In the genomic region with DNA sequence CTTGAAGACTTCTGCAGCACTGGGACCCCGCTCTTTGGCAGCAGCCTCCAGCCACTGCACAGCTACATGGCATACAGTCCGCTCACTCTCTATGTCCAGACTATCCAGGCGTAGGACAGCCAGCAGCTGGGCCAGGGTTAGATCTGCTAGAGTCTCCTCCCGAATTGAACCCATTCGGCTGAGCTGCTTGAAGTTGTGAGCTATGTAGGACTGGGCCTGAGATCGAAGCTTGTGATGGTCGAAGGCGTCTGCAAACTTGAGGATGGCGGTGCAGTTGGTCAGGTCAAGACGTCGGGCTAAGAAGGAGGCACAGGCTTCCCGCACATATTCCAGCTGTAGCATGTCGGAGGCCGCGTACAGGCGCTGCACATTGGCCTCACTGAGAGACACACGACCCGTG, we compare ENCODE assay signal across 10 cellular contexts. TPM values are rescaled to one million over a fixed set of nuclear protein-coding genes. Genes with fewer than 3 reads are reported as not detected.
DNase-seq lines count a peak whose midpoint lies in the region; ATAC-seq and TF ChIP-seq lines count a peak whose summit lies in the region.
"Had no signal": no experiment of that assay in that cellular context is flagged by ENCODE, and none has a peak within 500 bp of the region (broad histone marks: within the 10 kb centered on the region; RNA-seq: fewer than 3 reads in every experiment).

No MANE protein-coding gene starts in this region.

- H3K36me3 ChIP-seq in DOHH2 (ENCODE audit: control insufficient read depth, low read length) (peaks cover 24% of the 10 kb centered on the region), SJCRH30 (0 out of 2 replicates have a peak, but pooled peaks cover 2% of the 10 kb centered on the region), esophagus (ENCODE audit: control insufficient read depth in 2 of 2, insufficient read depth in 2 of 2, low read length in 1 of 2) (no peaks in the 10 kb centered on the region), psoas muscle (ENCODE audit: insufficient read depth in 1 of 2, low read depth in 1 of 2) (peaks cover 0 to 4% of the 10 kb centered on the region in 2 donors)

- H3K9me3 ChIP-seq in DOHH2 (ENCODE audit: control insufficient read depth, insufficient read depth, low read length) (peaks cover 7% of the 10 kb centered on the region; the same call in 1 of the 2 replicates), SJCRH30 (replicated peaks) (0 out of 2 replicates have a peak, but pooled peaks cover 4% of the 10 kb centered on the region), esophagus (ENCODE audit: control insufficient read depth in 2 of 2, insufficient read depth in 1 of 2, low read depth in 1 of 2, low read length in 1 of 2) (no peaks in the 10 kb centered on the region), psoas muscle (no peaks in the 10 kb centered on the region)

- no peaks in the 10 kb centered on the region for H4K20me1 ChIP-seq in DOHH2 (ENCODE audit: control insufficient read depth, insufficient read depth, low read depth, low read length)

- TF ChIP-seq CTCF in DOHH2 (IDR thresholded peaks at IDR 0.05; ENCODE audit: low read depth, low read length, poor library complexity, severe bottlenecking) (no peak), psoas muscle (IDR thresholded peaks at IDR 0.05) (no peak)

- H3F3A ChIP-seq in DOHH2 (ENCODE audit: control insufficient read depth, insufficient read depth) = no peaks in the 10 kb centered on the region

- H3K27me3 ChIP-seq in DOHH2 (ENCODE audit: control insufficient read depth, low read length) = no peaks in the 10 kb centered on the region
- no peaks in the 10 kb centered on the region for H3K27me3 ChIP-seq in SJCRH30
- no peaks in the 10 kb centered on the region for H3K27me3 ChIP-seq in esophagus (ENCODE audit: control insufficient read depth in 1 of 2, insufficient read depth in 2 of 2, low read length in 2 of 2)
- no peaks in the 10 kb centered on the region for H3K27me3 ChIP-seq in psoas muscle (ENCODE audit: insufficient read depth in 3 of 3, low read length in 2 of 3)

- WGBS in esophagus, 2 donors = 95 to 98% methylated on average over 17 to 18 of the region's 18 CpGs
- WGBS in psoas muscle, 3 donors = 91 to 97% (median 95%) methylated on average over 18 of the region's 18 CpGs

- H3K79me2 ChIP-seq in DOHH2 (ENCODE audit: control insufficient read depth, low read length) = peaks cover 16% of the 10 kb centered on the region

- intact Hi-C loops in psoas muscle (cut with DNase I) = loop anchor here (5.0 kb wide), 2 partner anchors 119 to 131 kb away; partner anchors contain the start of genes NAA16 (in 1 of the 2) and WBP4 (in 1 of the 2)

- no peaks in the 10 kb centered on the region for H3K9me2 ChIP-seq in DOHH2 (replicated peaks; ENCODE audit: control insufficient read depth, low read length)

- ATAC-seq in psoas muscle = no peak
- ATAC-seq in HG02870 (IDR thresholded peaks at IDR 0.05; ENCODE audit: unreplicated experiment) = no peak
- no peak for ATAC-seq in HG02678 (IDR thresholded peaks at IDR 0.05; ENCODE audit: unreplicated experiment)
- ATAC-seq in HG03108 (IDR thresholded peaks at IDR 0.05; ENCODE audit: unreplicated experiment) = no peak
- ATAC-seq in GM21515 (IDR thresholded peaks at IDR 0.05; ENCODE audit: unreplicated experiment) = no peak

- H3K27ac ChIP-seq in DOHH2 (ENCODE audit: low read depth, low read length) = no peak overlapping the region
- H3K27ac ChIP-seq in SJCRH30 = peak overlapping the region; percentile 81; the same call in 1 of the 2 replicates
- no peak overlapping the region for H3K27ac ChIP-seq in esophagus (ENCODE audit: low read depth in 2 of 2, low read length in 1 of 2)
- H3K27ac ChIP-seq in psoas muscle = peak overlapping the region; percentile 87
- H3K27ac ChIP-seq: SK-N-MC had no signal

- H3K4me3 ChIP-seq in DOHH2 (ENCODE audit: low read length) = peak overlapping the region; percentile 77
- peak overlapping the region; percentile 64 for H3K4me3 ChIP-seq in SJCRH30
- H3K4me3 ChIP-seq in esophagus (ENCODE audit: low read depth in 1 of 2, low read length in 2 of 2) = peak overlapping the region; percentile 65 to 77
- H3K4me3 ChIP-seq in psoas muscle = peak overlapping the region; percentile 93

- H3K4me1 ChIP-seq in DOHH2 (ENCODE audit: control insufficient read depth, low read length) (peaks cover 45% of the 10 kb centered on the region), SJCRH30 (no peaks in the 10 kb centered on the region), esophagus (ENCODE audit: control insufficient read depth in 2 of 2, insufficient read depth in 2 of 2, low read length in 1 of 2) (peaks cover 0 to 8% of the 10 kb centered on the region in 2 donors), psoas muscle (peaks cover 19% of the 10 kb centered on the region)

- H3K4me2 ChIP-seq in DOHH2 (ENCODE audit: low read length) = peak overlapping the region; percentile 65

- no peak for DNase-seq in SJCRH30
- DNase-seq in psoas muscle = no peak
- DNase-seq: stimulated activated CD4-positive, alpha-beta T cell treated with anti-CD3 and anti-CD28 coated beads, Interleukin-2, amount 100 ng/mL, for 24 hours had no signal

RNA-seq across cellular contexts. Expression of gene KBTBD7, which starts 0.9 kb away (rescaled TPM):
- 13.8 and 14.7 TPM in 2 replicates for total RNA-seq in SJCRH30 (2014; rRNA removed; shearing (Covaris generic))
- polyA plus RNA-seq in esophagus (1 to 10 TPM; 1.4 to 1.8 TPM), psoas muscle (1 to 10 TPM; 1.1 to 5.9 (median 1.3) TPM)
- total RNA-seq in psoas muscle = 1 to 10 TPM; 2.1 to 5.3 (median 3.8) TPM

Comparison
In these comparisons a context has a peak if more than half of its experiments do, and no peak if none do; other contexts are left out.
1. H3K27ac ChIP-seq: peak in SJCRH30 (single experiment) and psoas muscle (single experiment); none in DOHH2 (single experiment) and esophagus (0 of 2).
2. Peak in every context shown above with its lines, with median percentiles within 50 percentile points of each other: H3K4me3 ChIP-seq.